8 cellular contexts compared by ENCODE assay signal in the genomic region with DNA sequence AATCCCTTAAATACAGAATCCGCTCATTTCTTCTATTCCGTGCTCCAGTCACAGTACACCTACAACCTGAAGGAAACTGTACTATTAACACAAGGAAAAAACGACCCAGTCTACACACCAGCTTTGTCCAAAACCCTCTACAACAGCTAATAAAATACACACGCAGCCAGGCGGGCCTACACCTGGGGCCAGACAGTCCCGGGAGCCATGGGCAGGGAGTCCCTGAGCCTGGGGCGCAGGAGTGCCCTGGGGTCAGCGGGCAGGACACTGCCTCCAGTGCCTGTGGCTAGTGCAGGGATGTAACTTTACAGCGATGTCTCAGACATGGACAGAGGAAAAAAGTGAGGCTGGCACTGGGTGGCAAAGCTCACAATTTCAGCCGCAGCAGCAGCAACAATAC.
DNase-seq lines count a peak whose midpoint lies in the region; ATAC-seq and TF ChIP-seq lines count a peak whose summit lies in the region.

No MANE protein-coding gene starts in this region.

- peak overlapping the region; percentile 78 for H3K27ac ChIP-seq in VCaP

- H3K9me3 Mint-ChIP-seq in activated naive CD4-positive, alpha-beta T cell treated with anti-CD3 and anti-CD28 coated beads, Interleukin-2, amount 50 U/mL, for 24 hours = no peaks in the 10 kb centered on the region
- H3K9me3 Mint-ChIP-seq in stimulated activated memory B cell treated with anti-CD40 and anti-IgM and Interleukin-4, amounts not matched to agents 10 μg/mL and 1 μg/mL and 100 μg/mL, for 72 hours = no peaks in the 10 kb centered on the region

- no peak for DNase-seq in activated naive CD4-positive, alpha-beta T cell (lab: John Stamatoyannopoulos, UW)
- DNase-seq in NCI-H446 treated with DMSO at 0.1 percent for 48 hours (lab: John Stamatoyannopoulos, UW) = no peak
- no peak for DNase-seq in activated CD4-positive, alpha-beta T cell treated with anti-CD3 and anti-CD28 coated beads, Interleukin-2, amount 50 U/mL, for 48 hours
- no peak for DNase-seq in NCI-H526 (lab: John Stamatoyannopoulos, UW)

- H3K27ac Mint-ChIP-seq in activated naive CD4-positive, alpha-beta T cell treated with anti-CD3 and anti-CD28 coated beads, Interleukin-2, amount 50 U/mL, for 24 hours = peak overlapping the region; percentile 82
- peak overlapping the region; percentile 65 for H3K27ac Mint-ChIP-seq in stimulated activated memory B cell treated with anti-CD40 and anti-IgM and Interleukin-4, amounts not matched to agents 10 μg/mL and 1 μg/mL and 100 μg/mL, for 72 hours

- H3K36me3 Mint-ChIP-seq in activated naive CD4-positive, alpha-beta T cell treated with anti-CD3 and anti-CD28 coated beads, Interleukin-2, amount 50 U/mL, for 24 hours = peaks cover 7% of the 10 kb centered on the region
- H3K36me3 Mint-ChIP-seq in stimulated activated memory B cell treated with anti-CD40 and anti-IgM and Interleukin-4, amounts not matched to agents 10 μg/mL and 1 μg/mL and 100 μg/mL, for 72 hours = peaks cover 58% of the 10 kb centered on the region

- no peak for ATAC-seq in stimulated activated memory B cell treated with anti-CD40 and anti-IgM and Interleukin-4, amounts not matched to agents 10 μg/mL and 1 μg/mL and 100 μg/mL, for 72 hours

- peaks cover 13% of the 10 kb centered on the region for H3K4me1 Mint-ChIP-seq in activated naive CD4-positive, alpha-beta T cell treated with anti-CD3 and anti-CD28 coated beads, Interleukin-2, amount 50 U/mL, for 24 hours
- H3K4me1 Mint-ChIP-seq in stimulated activated memory B cell treated with anti-CD40 and anti-IgM and Interleukin-4, amounts not matched to agents 10 μg/mL and 1 μg/mL and 100 μg/mL, for 72 hours = peaks cover 25% of the 10 kb centered on the region

- H3K4me3 ChIP-seq in iPS-11a (ENCODE audit: low read depth, low read length) = peak overlapping the region; percentile 41

- TF ChIP-seq CTCF in VCaP (conservative IDR thresholded peaks at IDR 0.05) = no peak

- no peaks in the 10 kb centered on the region for H3K27me3 Mint-ChIP-seq in activated naive CD4-positive, alpha-beta T cell treated with anti-CD3 and anti-CD28 coated beads, Interleukin-2, amount 50 U/mL, for 24 hours
- no peaks in the 10 kb centered on the region for H3K27me3 Mint-ChIP-seq in stimulated activated memory B cell treated with anti-CD40 and anti-IgM and Interleukin-4, amounts not matched to agents 10 μg/mL and 1 μg/mL and 100 μg/mL, for 72 hours

- peak overlapping the region; percentile 77 for H3K4me3 Mint-ChIP-seq in activated naive CD4-positive, alpha-beta T cell treated with anti-CD3 and anti-CD28 coated beads, Interleukin-2, amount 50 U/mL, for 24 hours
- peak overlapping the region; percentile 81 for H3K4me3 Mint-ChIP-seq in stimulated activated memory B cell treated with anti-CD40 and anti-IgM and Interleukin-4, amounts not matched to agents 10 μg/mL and 1 μg/mL and 100 μg/mL, for 72 hours
